ENCODE assay signal across 7 cellular contexts in genomic region chr3:152302521-152303021, GRCh38. TPM values are rescaled to one million over a fixed set of nuclear protein-coding genes. Genes with fewer than 3 reads are reported as not detected.
DNase-seq lines count a peak whose midpoint lies in the region; ATAC-seq and TF ChIP-seq lines count a peak whose summit lies in the region.

No MANE protein-coding gene starts in this region.

- H3K4me1 Mint-ChIP-seq in natural killer cell = peaks cover 59 to 83% of the 10 kb centered on the region in 2 donors

- peaks cover 8% of the 10 kb centered on the region for H3K36me3 Mint-ChIP-seq in natural killer cell

- peak; percentile 57 to 68 for DNase-seq in NCI-H2081 (lab: John Stamatoyannopoulos, UW)
- peak; percentile 58 for DNase-seq in cerebellar cortex (ENCODE audit: low spot score)
- no peak for DNase-seq in natural killer cell
- DNase-seq in cerebellar nuclear complex (lab: John Stamatoyannopoulos, UW) = no peak
- DNase-seq in stimulated activated naive CD4-positive, alpha-beta T cell (lab: John Stamatoyannopoulos, UW) = no peak

- peak overlapping the region; percentile 38 for H3K4me3 Mint-ChIP-seq in natural killer cell

- intact Hi-C loops in natural killer cell (cut with micrococcal nuclease) = loop anchor here (2.0 kb wide), 1 partner anchor 14 kb away; no protein-coding TSS in a partner anchor

- no peak for TF ChIP-seq CTCF in natural killer cell (IDR thresholded peaks at IDR 0.05)

- H3K9me3 Mint-ChIP-seq in natural killer cell = no peaks in the 10 kb centered on the region

- no peaks in the 10 kb centered on the region for H3K27me3 Mint-ChIP-seq in natural killer cell (ENCODE audit: low read depth in 2 of 2)

- H3K27ac Mint-ChIP-seq in natural killer cell = peak overlapping the region; percentile 76 to 82

- ATAC-seq in GM18861 (IDR thresholded peaks at IDR 0.05; ENCODE audit: unreplicated experiment) (peak; percentile 64), HG02571 (IDR thresholded peaks at IDR 0.05; ENCODE audit: unreplicated experiment) (peak; percentile 60), natural killer cell (peak in 1 of 3 donors; percentile 13)

RNA-seq across cellular contexts. Expression of gene MBNL1, which starts 33.8 kb away (rescaled TPM):
- total RNA-seq in natural killer cell = 100 to 1,000 TPM; 600 to 704 (median 607) TPM

Comparison
In these comparisons a context has a peak if more than half of its experiments do, and no peak if none do; other contexts are left out.
1. DNase-seq: peak in NCI-H2081 (2 of 2) and cerebellar cortex (single experiment); none in natural killer cell (single experiment), cerebellar nuclear complex (0 of 2) and stimulated activated naive CD4-positive, alpha-beta T cell (0 of 6).